In genomic region chr12:18422849-18423248, GRCh38 we compare ENCODE assay signal across 23 cellular contexts.
DNase-seq lines count a peak whose midpoint lies in the region; FAIRE-seq and TF ChIP-seq lines count a peak whose summit lies in the region.
"Had no signal": no experiment of that assay in that cellular context is flagged by ENCODE, and none has a peak within 500 bp of the region (broad histone marks: within the 10 kb centered on the region; RNA-seq: fewer than 3 reads in every experiment).

No MANE protein-coding gene starts in this region.

- DNase-seq in GM04503 (ENCODE audit: low read depth) (peak; percentile 37), M059J (ENCODE audit: low read depth) (peak; percentile 39), fibroblast of peridontal ligament (ENCODE audit: extremely low read depth) (peak; percentile 31), GM20000 (ENCODE audit: low spot score) (no peak), urothelium cell line (ENCODE audit: low spot score) (no peak), NCI-H2081 treated with DMSO at 0.1 percent for 48 hours (lab: John Stamatoyannopoulos, UW) (no peak), HEK293T (ENCODE audit: extremely low spot score) (no peak)
- DNase-seq: activated CD4-positive, alpha-beta T cell treated with anti-CD3 and anti-CD28 coated beads for 48 hours; CD4-positive, CD25-positive, alpha-beta regulatory T cell; DMS79 treated with DMSO at 0.1 percent for 48 hours; heart left ventricle; naive thymus-derived CD8-positive, alpha-beta T cell; NCI-H146; NCI-H446 treated with DMSO at 0.1 percent for 48 hours; NCI-H82; occipital lobe; psoas muscle; stimulated activated CD4-positive, alpha-beta T cell treated with anti-CD3 and anti-CD28 coated beads, Interleukin-4, amount 100 ng/mL, for 1 hour; T-helper 9 cell; tibial artery; WERI-Rb-1 had no signal

- POLR2A ChIA-PET in HEK293T (lab: Yijun Ruan, JAX), result no interaction called here

- TF ChIP-seq CTCF in GM20000 (IDR thresholded peaks at IDR 0.05; ENCODE audit: extremely low read depth, missing control alignments), result no peak

- no peak for FAIRE-seq in urothelium cell line (lab: Jason Lieb, UNC)
- FAIRE-seq: colon, RCC 7860 had no signal

- CTCF ChIA-PET in HEK293T (lab: Yijun Ruan, JAX), result no interaction called here

TF ChIP-seq in HEK293T, 16 proteins besides CTCF, POLR2A, EP300 and RAD21:
- TF ChIP-seq CTBP1 (IDR thresholded peaks at IDR 0.05; ENCODE audit: borderline replicate concordance), result no peak
- no peak for TF ChIP-seq LEF1 (IDR thresholded peaks at IDR 0.05; ENCODE audit: borderline replicate concordance)
- TF ChIP-seq ELF4 (IDR thresholded peaks at IDR 0.05), result no peak

Comparison
In these comparisons a context has a peak if more than half of its experiments do, and no peak if none do; other contexts are left out.
1. DNase-seq: peak in GM04503 (single experiment), M059J (single experiment) and fibroblast of peridontal ligament (single experiment); none in GM20000 (single experiment), urothelium cell line (single experiment), NCI-H2081 treated with DMSO at 0.1 percent for 48 hours (single experiment) and HEK293T (single experiment).